ENCODE assay signal across 8 cellular contexts in the genomic region with DNA sequence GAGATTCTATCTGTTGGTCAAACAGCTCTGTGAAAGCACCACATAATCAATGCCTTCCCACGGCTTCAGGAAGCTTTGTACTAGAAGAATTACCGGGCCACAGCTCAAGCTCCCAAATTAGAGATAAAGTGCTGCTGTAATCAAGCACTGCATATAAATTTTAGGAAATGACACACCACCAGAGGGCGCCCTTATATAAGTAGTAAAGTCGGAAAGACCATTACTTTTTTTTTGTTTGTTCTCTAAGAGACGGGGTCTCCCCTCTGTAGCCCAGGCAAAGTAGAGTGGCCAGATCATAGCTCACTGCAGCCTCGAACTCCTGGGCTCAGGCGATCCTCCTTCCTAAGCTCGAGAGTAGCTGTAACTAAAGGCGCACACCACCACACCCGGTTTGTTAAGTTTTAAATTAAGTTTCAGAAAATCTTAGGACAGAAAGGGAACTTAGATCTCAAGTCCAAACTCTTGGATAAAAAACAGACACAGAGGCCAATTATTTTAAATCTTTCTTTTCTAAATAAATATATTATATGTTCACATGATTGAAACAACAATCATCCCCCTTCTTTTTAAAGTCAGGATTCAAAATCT. TPM values are rescaled to one million over a fixed set of nuclear protein-coding genes. Genes with fewer than 3 reads are reported as not detected.
DNase-seq lines count a peak whose midpoint lies in the region; ATAC-seq and TF ChIP-seq lines count a peak whose summit lies in the region.

No MANE protein-coding gene starts in this region.

- peaks cover 20% of the 10 kb centered on the region for H3K4me1 ChIP-seq in upper lobe of right lung

- H3K36me3 Mint-ChIP-seq in activated naive CD8-positive, alpha-beta T cell, result no peaks in the 10 kb centered on the region
- no peaks in the 10 kb centered on the region for H3K36me3 Mint-ChIP-seq in progenitor cell of endocrine pancreas (ENCODE audit: insufficient read depth)

- peak; percentile 82 for TF ChIP-seq CTCF in progenitor cell of endocrine pancreas (IDR thresholded peaks at IDR 0.05; ENCODE audit: unreplicated experiment)
- peak; percentile 77 for TF ChIP-seq CTCF in upper lobe of right lung (IDR thresholded peaks at IDR 0.05)

- DNase-seq in AG08396 (ENCODE audit: low spot score) (peak; percentile 39), GM19240 (ENCODE audit: insufficient read length, low spot score) (peak; percentile 33), NCI-H1417 treated with DMSO at 0.1 percent for 48 hours (lab: John Stamatoyannopoulos, UW) (peak; percentile 61), SKM-1 treated with dmso at 0.1 percent for 144 hours (lab: John Stamatoyannopoulos, UW; ENCODE audit: unreplicated experiment) (peak; percentile 49), Right ventricle myocardium superior (no peak), progenitor cell of endocrine pancreas (ENCODE audit: low spot score, unreplicated experiment) (peak; percentile 66), upper lobe of right lung (no peak)

- ATAC-seq in Right ventricle myocardium superior (ENCODE audit: poor library complexity), result peak; percentile 53
- ATAC-seq in upper lobe of right lung, result peak; percentile 73

- H3K27me3 ChIP-seq in upper lobe of right lung, result no peaks in the 10 kb centered on the region

- peaks cover 7% of the 10 kb centered on the region for H3K4me1 Mint-ChIP-seq in activated naive CD8-positive, alpha-beta T cell (ENCODE audit: low read depth)
- peaks cover 11% of the 10 kb centered on the region for H3K4me1 Mint-ChIP-seq in progenitor cell of endocrine pancreas (ENCODE audit: low read depth)

- peak overlapping the region; percentile 60 for H3K4me3 Mint-ChIP-seq in activated naive CD8-positive, alpha-beta T cell
- no peak overlapping the region for H3K4me3 Mint-ChIP-seq in progenitor cell of endocrine pancreas (ENCODE audit: low read depth)

- no peaks in the 10 kb centered on the region for H3K27me3 Mint-ChIP-seq in activated naive CD8-positive, alpha-beta T cell
- H3K27me3 Mint-ChIP-seq in progenitor cell of endocrine pancreas, result no peaks in the 10 kb centered on the region

- no peaks in the 10 kb centered on the region for H3K9me3 Mint-ChIP-seq in activated naive CD8-positive, alpha-beta T cell (ENCODE audit: low read depth)
- no peaks in the 10 kb centered on the region for H3K9me3 Mint-ChIP-seq in progenitor cell of endocrine pancreas (ENCODE audit: low read depth)

- H3K4me3 ChIP-seq in upper lobe of right lung, result peak overlapping the region; percentile 28

- peak overlapping the region; percentile 0 for H3K27ac Mint-ChIP-seq in activated naive CD8-positive, alpha-beta T cell
- H3K27ac Mint-ChIP-seq in progenitor cell of endocrine pancreas, result peak overlapping the region; percentile 92

- no peaks in the 10 kb centered on the region for H3K36me3 ChIP-seq in upper lobe of right lung

- intact Hi-C loops in Right ventricle myocardium superior (cut with DNase I), result loop anchor here (10.0 kb wide), 1 partner anchor 153 kb away; no protein-coding TSS in a partner anchor
- intact Hi-C loops in upper lobe of right lung (cut with DNase I), result no loop called here

- no peak overlapping the region for H3K27ac ChIP-seq in upper lobe of right lung

- H3K9me3 ChIP-seq in upper lobe of right lung, result no peaks in the 10 kb centered on the region

RNA-seq across cellular contexts. Expression of gene PRCP, which starts 32.6 kb away (rescaled TPM):
- 37.2 TPM for total RNA-seq in Right ventricle myocardium superior
- total RNA-seq in progenitor cell of endocrine pancreas, result 66.3 and 81.4 TPM in 2 replicates
- 91.3 TPM for total RNA-seq in upper lobe of right lung

RNA-seq across cellular contexts. Expression of gene DDIAS, which starts 33.9 kb away (rescaled TPM):
- total RNA-seq in Right ventricle myocardium superior (0.89 TPM), progenitor cell of endocrine pancreas (7.1 and 7.8 TPM in 2 replicates), upper lobe of right lung (3.8 TPM)

Comparison
In these comparisons a context has a peak if more than half of its experiments do, and no peak if none do; other contexts are left out.
1. DNase-seq: peak in AG08396 (single experiment), GM19240 (single experiment), NCI-H1417 treated with DMSO at 0.1 percent for 48 hours (single experiment), SKM-1 treated with dmso at 0.1 percent for 144 hours (single experiment) and progenitor cell of endocrine pancreas (single experiment); none in Right ventricle myocardium superior (single experiment) and upper lobe of right lung (single experiment).